In genomic region chrX:71181558-71181909, GRCh38 we compare ENCODE assay signal across 8 cellular contexts. TPM values are rescaled to one million over a fixed set of nuclear protein-coding genes. Genes with fewer than 3 reads are reported as not detected.
DNase-seq lines count a peak whose midpoint lies in the region; TF ChIP-seq lines count a peak whose summit lies in the region.

No MANE protein-coding gene starts in this region.

- H3K36me3 ChIP-seq in HAP-1 (replicated peaks) (no peaks in the 10 kb centered on the region), left ventricle myocardium inferior (no peaks in the 10 kb centered on the region), spleen (peaks cover 0 to 7% (median 0%) of the 10 kb centered on the region in 6 donors)

- WGBS in spleen, 5 donors: 0 to 46% (median 2%) methylated on average over 2 to 10 of the region's 10 CpGs

- H3K4me1 ChIP-seq in HAP-1: peaks cover 31% of the 10 kb centered on the region
- peaks cover 6% of the 10 kb centered on the region for H3K4me1 ChIP-seq in left ventricle myocardium inferior
- peaks cover 0 to 26% (median 12%) of the 10 kb centered on the region in 6 donors for H3K4me1 ChIP-seq in spleen

- in situ Hi-C loops in HAP-1 (cut with MboI; ENCODE audit: low sequenced_read_pairs): loop anchor here (25.0 kb wide), 1 partner anchor 719 kb away; no protein-coding TSS in a partner anchor

- intact Hi-C loops in left ventricle myocardium inferior (cut with micrococcal nuclease): no loop called here
- intact Hi-C loops in spleen (cut with DNase I; ENCODE audit: low total_unique reads): no loop called here

- H3K27me3 ChIP-seq in HAP-1 (ENCODE audit: low read depth) (no peaks in the 10 kb centered on the region), left ventricle myocardium inferior (ENCODE audit: low read depth) (no peaks in the 10 kb centered on the region), spleen (replicated peaks in 1 of 7) (no peaks in the 10 kb centered on the region)

- H3K9me3 ChIP-seq in HAP-1: no peaks in the 10 kb centered on the region
- H3K9me3 ChIP-seq in left ventricle myocardium inferior (replicated peaks): no peaks in the 10 kb centered on the region
- no peaks in the 10 kb centered on the region for H3K9me3 ChIP-seq in spleen

- no peak for TF ChIP-seq CTCF in GM12865 (IDR thresholded peaks at IDR 0.05; ENCODE audit: insufficient read depth, low read depth, low read length, missing control alignments)
- no peak for TF ChIP-seq CTCF in left ventricle myocardium inferior (IDR thresholded peaks at IDR 0.05; ENCODE audit: borderline replicate concordance)
- TF ChIP-seq CTCF in spleen (IDR thresholded peaks at IDR 0.05 in 8 of 11, conservative IDR thresholded peaks at IDR 0.05 in 3 of 11): no peak

- peak overlapping the region; percentile 73 for H3K4me3 ChIP-seq in GM12865 (ENCODE audit: low read depth, low read length)
- H3K4me3 ChIP-seq in HAP-1: peak overlapping the region; percentile 32
- H3K4me3 ChIP-seq in left ventricle myocardium inferior: peak overlapping the region; percentile 67
- peak overlapping the region; percentile 25 to 71 (median 36) for H3K4me3 ChIP-seq in spleen

- DNase-seq in GM12865 (ENCODE audit: low read depth) (peak; percentile 87), HAP-1 (ENCODE audit: low spot score in 2 of 2) (peak; percentile 45 to 71), NCI-H345 (lab: John Stamatoyannopoulos, UW) (peak; percentile 48), left ventricle myocardium inferior (no peak), spleen (no peak), NCI-H2081 treated with DMSO at 0.1 percent for 48 hours (lab: John Stamatoyannopoulos, UW) (no peak), HCEC 1CT (no peak)
- peak; percentile 19 for DNase-seq in activated gamma-delta T cell treated with anti-CD3 and anti-CD28 coated beads, Interleukin-2, amount 50 U/mL, for 16 hours (ENCODE audit: low read depth)

- peak overlapping the region; percentile 93 for H3K27ac ChIP-seq in left ventricle myocardium inferior (replicated peaks)
- peak overlapping the region; percentile 75 to 94 (median 91) for H3K27ac ChIP-seq in spleen

- no peak for TF ChIP-seq POLR2A in spleen (IDR thresholded peaks at IDR 0.05)

RNA-seq across cellular contexts. Expression of gene NLGN3, which starts 36.9 kb away (rescaled TPM):
- total RNA-seq in left ventricle myocardium inferior (0.41 TPM), spleen (1 to 10 TPM in 4 of 7 donors, under 1 TPM in 3; 0.66 to 2.5 (median 1.2) TPM)
- under 1 TPM; 0.14 to 0.58 (median 0.48) TPM for polyA plus RNA-seq in spleen

RNA-seq across cellular contexts. Expression of gene GJB1, which starts 41.5 kb away (rescaled TPM):
- not detected for total RNA-seq in left ventricle myocardium inferior
- not detected for total RNA-seq in spleen
- polyA plus RNA-seq in spleen: not detected

Comparison
In these comparisons a context has a peak if more than half of its experiments do, and no peak if none do; other contexts are left out.
1. DNase-seq: peak in GM12865 (single experiment), HAP-1 (2 of 2), NCI-H345 (single experiment) and activated gamma-delta T cell treated with anti-CD3 and anti-CD28 coated beads, Interleukin-2, amount 50 U/mL, for 16 hours (single experiment); none in left ventricle myocardium inferior (single experiment), spleen (single experiment), NCI-H2081 treated with DMSO at 0.1 percent for 48 hours (single experiment) and HCEC 1CT (single experiment).
2. Peak in every context shown above with its lines, with median percentiles within 50 percentile points of each other: H3K4me3 ChIP-seq.